ENCODE assay signal across 8 cellular contexts in the genomic region with DNA sequence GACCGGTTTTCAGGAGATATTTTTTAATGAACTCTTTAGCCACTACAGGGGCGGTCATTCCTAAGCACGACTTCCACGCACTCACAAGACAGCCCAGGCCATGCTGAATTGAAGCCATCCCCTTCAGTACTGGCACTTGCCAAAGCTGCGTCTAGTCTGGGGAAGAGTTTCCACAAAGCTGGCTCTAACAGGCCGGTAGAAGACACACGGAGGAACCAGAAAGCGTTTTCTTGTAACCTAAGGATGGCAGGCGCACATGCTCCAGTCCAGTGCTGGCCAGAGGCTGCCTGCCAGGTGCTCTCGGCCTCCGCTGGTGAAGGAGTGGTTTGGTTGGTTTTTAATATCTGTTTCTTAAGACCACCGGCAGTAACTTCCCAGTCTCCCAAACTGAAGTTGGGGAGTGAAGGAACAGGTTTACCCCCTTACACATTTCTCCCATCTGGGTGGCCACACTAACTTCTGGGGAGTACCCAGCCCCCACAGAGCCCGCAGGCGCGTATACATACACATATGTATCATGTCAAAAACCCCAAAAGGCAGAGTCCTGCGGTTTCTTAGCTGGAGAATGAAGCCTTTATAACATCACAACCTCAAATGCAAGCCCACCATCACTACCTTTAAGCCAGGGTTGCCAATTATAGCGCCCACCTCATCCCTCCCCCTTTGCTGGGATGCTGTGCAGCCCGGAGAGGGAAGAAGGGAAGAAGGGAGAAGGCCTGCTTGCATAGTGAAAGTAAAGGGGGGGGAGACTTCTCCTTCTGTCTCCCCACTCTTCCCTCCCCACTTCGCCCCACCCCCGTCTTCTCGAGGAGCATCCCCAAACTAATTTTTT. TPM values are rescaled to one million over a fixed set of nuclear protein-coding genes. Genes with fewer than 3 reads are reported as not detected.
DNase-seq lines count a peak whose midpoint lies in the region; ATAC-seq, FAIRE-seq and TF ChIP-seq lines count a peak whose summit lies in the region.

No MANE protein-coding gene starts in this region.

- FAIRE-seq in bronchial epithelial cell (lab: Jason Lieb, UNC), result no peak

- H3K4me3 ChIP-seq in OCI-LY7 (ENCODE audit: low read depth, low read length, poor library complexity, severe bottlenecking) (peak overlapping the region; percentile 80), bronchial epithelial cell (ENCODE audit: low read depth, low read length) (peak overlapping the region; percentile 47), mesodermal cell (ENCODE audit: extremely low read depth, insufficient read depth, low read length, poor library complexity, severe bottlenecking) (peak overlapping the region; percentile 76), tibial nerve (peak overlapping the region; percentile 70 to 90 (median 80))

- H3K36me3 ChIP-seq in OCI-LY7 (ENCODE audit: insufficient read depth, low read length) (0 out of 2 replicates have a peak, but pooled peaks cover 10% of the 10 kb centered on the region), bronchial epithelial cell (ENCODE audit: control insufficient read depth, insufficient read depth, low read length) (no peaks in the 10 kb centered on the region), mesodermal cell (ENCODE audit: control insufficient read depth, insufficient read depth, low read length) (no peaks in the 10 kb centered on the region), tibial nerve (no peaks in the 10 kb centered on the region)

- peak; percentile 60 for DNase-seq in SIG-M5 treated with dmso at 0.1 percent for 504 hours (lab: John Stamatoyannopoulos, UW; ENCODE audit: unreplicated experiment)
- no peak for DNase-seq in SIG-M5 (lab: John Stamatoyannopoulos, UW)
- DNase-seq in OCI-LY7 (ENCODE audit: low spot score), result peak; percentile 11
- DNase-seq in bronchial epithelial cell (ENCODE audit: low read depth), result peak; percentile 5
- DNase-seq in tibial nerve (ENCODE audit: low spot score in 2 of 2), result no peak
- DNase-seq in NCI-H2227 treated with DMSO at 0.1 percent for 48 hours (lab: John Stamatoyannopoulos, UW), result no peak

- H3K27me3 ChIP-seq in bronchial epithelial cell (ENCODE audit: control insufficient read depth, insufficient read depth, low read length) (no peaks in the 10 kb centered on the region), tibial nerve (no peaks in the 10 kb centered on the region)

- no peak for TF ChIP-seq EP300 in tibial nerve (IDR thresholded peaks at IDR 0.05)

- POLR2A ChIA-PET in OCI-LY7 (lab: Charles Lee), result interaction anchor here (0.6 to 1.7 kb wide), 7 partner anchors 9 to 879 kb away, joined by 3 to 6 read pairs (median 3); no protein-coding TSS in a partner anchor

- peak overlapping the region; percentile 99 for H3K4me2 ChIP-seq in OCI-LY7 (ENCODE audit: low read length)

- H3K9me3 ChIP-seq in OCI-LY7 (ENCODE audit: low read length) (no peaks in the 10 kb centered on the region), mesodermal cell (ENCODE audit: control insufficient read depth, low read length) (no peaks in the 10 kb centered on the region), tibial nerve (no peaks in the 10 kb centered on the region)

- WGBS in mesodermal cell (ENCODE audit: insufficient coverage in 2 of 2), 2 experiments, result 11% methylated on average over 10 to 12 of the region's 21 CpGs
- 9 to 15% methylated on average over 21 of the region's 21 CpGs for WGBS in tibial nerve, 2 donors

- TF ChIP-seq POLR2A in tibial nerve (IDR thresholded peaks at IDR 0.05), result no peak

- H3K9me2 ChIP-seq in OCI-LY7 (ENCODE audit: insufficient read depth, low read length), result no peaks in the 10 kb centered on the region

- CTCF ChIA-PET in OCI-LY7 (lab: Charles Lee; ENCODE audit: unreplicated experiment), result interaction anchor here (0.6 to 0.7 kb wide), 2 partner anchors 90 to 1939 kb away, joined by 3 to 5 read pairs; no protein-coding TSS in a partner anchor

- H3K79me2 ChIP-seq in OCI-LY7 (ENCODE audit: insufficient read depth, low read depth, low read length), result peaks cover 30% of the 10 kb centered on the region; the same call in 1 of the 2 replicates

- H4K20me1 ChIP-seq in OCI-LY7 (ENCODE audit: insufficient read depth, low read length), result no peaks in the 10 kb centered on the region

- no TSS peak for BruUV-seq in OCI-LY7 (replicated peaks; lab: Mats Ljungman, UMichigan)

- intact Hi-C loops in OCI-LY7 (cut with micrococcal nuclease; ENCODE audit: unreplicated experiment), result loop anchor here (5.0 to 10.0 kb wide), 4 partner anchors 183 to 718 kb away; a partner anchor contains a TSS

- no peak for TF ChIP-seq CTCF in OCI-LY7 (conservative IDR thresholded peaks at IDR 0.05; ENCODE audit: low read length)
- TF ChIP-seq CTCF in bronchial epithelial cell (IDR thresholded peaks at IDR 0.05; ENCODE audit: insufficient read depth, low read length, severe bottlenecking), result no peak
- TF ChIP-seq CTCF in tibial nerve (IDR thresholded peaks at IDR 0.05), result no peak

- peak overlapping the region; percentile 77 for H3K27ac ChIP-seq in OCI-LY7 (ENCODE audit: low read depth, low read length, poor library complexity, severe bottlenecking)
- peak overlapping the region; percentile 11 for H3K27ac ChIP-seq in mesodermal cell (ENCODE audit: low read depth, low read length, severe bottlenecking)
- peak overlapping the region in 3 of 4 donors; percentile 77 to 90 (median 89) for H3K27ac ChIP-seq in tibial nerve

- H2AFZ ChIP-seq in OCI-LY7 (ENCODE audit: low read length), result peak overlapping the region; percentile 29; the same call in 1 of the 2 replicates

- H3K4me1 ChIP-seq in OCI-LY7 (ENCODE audit: insufficient read depth, low read length, poor library complexity, severe bottlenecking) (peaks cover 26% of the 10 kb centered on the region), mesodermal cell (ENCODE audit: control insufficient read depth, insufficient read depth, low read length, poor library complexity, severe bottlenecking) (peaks cover 13% of the 10 kb centered on the region), tibial nerve (peaks cover 0 to 45% (median 10%) of the 10 kb centered on the region in 4 donors)

- ATAC-seq in GM21619 (IDR thresholded peaks at IDR 0.05; ENCODE audit: unreplicated experiment), result no peak

RNA-seq across cellular contexts. Expression of a gene that starts 1.2 kb away (rescaled TPM):
- total RNA-seq in OCI-LY7 (2014; rRNA removed; shearing (Covaris generic)), result 4.6 and 5.7 TPM in 2 replicates
- total RNA-seq in OCI-LY7 (2022) (12.2 and 12.9 TPM in 2 replicates), bronchial epithelial cell (1.4 and 1.8 TPM in 2 replicates), tibial nerve (1 to 10 TPM; 4.2 to 7.2 (median 4.9) TPM)
- 5.0 TPM for polyA plus RNA-seq in mesodermal cell (2013, experiment 1 of 2)
- polyA plus RNA-seq in mesodermal cell (2013, experiment 2 of 2), result 5.7 TPM

Comparison
In these comparisons a context has a peak if more than half of its experiments do, and no peak if none do; other contexts are left out.
1. DNase-seq: peak in SIG-M5 treated with dmso at 0.1 percent for 504 hours (single experiment), OCI-LY7 (single experiment) and bronchial epithelial cell (single experiment); none in SIG-M5 (single experiment), tibial nerve (0 of 2) and NCI-H2227 treated with DMSO at 0.1 percent for 48 hours (single experiment).
2. H3K27ac ChIP-seq: peak in every context shown above with its lines; median percentile 89 in tibial nerve; 77 in OCI-LY7; 11 in mesodermal cell.
3. Peak in every context shown above with its lines, with median percentiles within 50 percentile points of each other: H3K4me3 ChIP-seq.